In the genomic region with DNA sequence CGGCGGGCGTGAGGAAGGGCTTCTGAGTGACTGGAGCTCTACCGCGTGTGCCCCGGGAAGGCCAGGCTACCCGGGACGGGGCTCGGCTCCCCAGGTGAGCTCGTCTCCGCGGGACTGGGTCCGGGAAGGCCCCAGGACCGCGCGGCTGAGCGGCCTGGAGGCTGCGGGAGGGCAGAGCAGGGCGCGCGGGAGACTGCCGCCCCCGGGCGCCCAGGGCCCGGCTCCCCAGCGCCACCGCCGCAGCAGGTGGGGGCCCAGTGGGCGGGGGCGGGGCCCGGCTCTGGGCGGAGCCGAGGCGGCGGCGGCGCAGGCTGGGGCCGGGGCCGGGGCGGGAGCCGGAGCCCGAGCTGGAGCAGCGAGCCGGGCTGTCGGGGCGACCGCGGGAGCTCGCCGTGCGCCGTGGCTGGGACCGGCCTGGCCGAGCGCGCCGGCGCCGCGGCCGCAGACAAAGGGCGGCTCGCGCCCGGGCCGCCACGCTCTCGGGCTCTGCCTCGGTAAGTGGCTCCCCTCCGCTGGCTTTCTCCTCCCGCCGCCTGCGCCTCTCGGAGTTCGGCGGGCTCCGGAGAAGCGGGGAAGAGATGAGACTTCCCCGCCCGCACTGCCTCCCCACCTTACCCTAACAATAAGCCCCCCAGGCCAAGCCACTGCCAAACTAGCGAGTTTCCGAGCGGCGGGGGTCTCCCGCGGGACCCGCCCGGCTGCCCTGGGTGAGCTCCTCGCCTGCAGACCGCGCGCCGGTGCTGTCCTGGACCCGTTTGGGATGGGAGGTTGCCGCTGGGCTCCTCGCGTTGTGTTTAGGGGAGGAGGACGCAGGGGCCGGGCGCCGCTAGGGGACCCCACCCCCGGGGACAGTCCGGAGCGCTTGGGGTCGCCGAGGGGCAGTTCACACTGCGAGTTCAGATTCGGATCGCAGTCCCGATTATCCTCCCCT, we compare ENCODE assay signal across 8 cellular contexts. TPM values are rescaled to one million over a fixed set of nuclear protein-coding genes. Genes with fewer than 3 reads are reported as not detected.
DNase-seq lines count a peak whose midpoint lies in the region; ATAC-seq and TF ChIP-seq lines count a peak whose summit lies in the region.

A gene (plus strand): TSS at position 338 of the 931 bp plus-strand sequence. CDS start 103,872 bp downstream, outside the sequence.

- H3K9me3 ChIP-seq in endodermal cell (ENCODE audit: control insufficient read depth, low read length) (no peaks in the 10 kb centered on the region), thymus (ENCODE audit: control insufficient read depth) (no peaks in the 10 kb centered on the region)

- H3K27me3 Mint-ChIP-seq in endodermal cell (ENCODE audit: insufficient read depth), result peaks cover 81% of the 10 kb centered on the region

- H3K4me3 Mint-ChIP-seq in endodermal cell, result peak within 1 kb of the TSS; percentile 57

- H3K4me1 Mint-ChIP-seq in endodermal cell, result peaks cover 11% of the 10 kb centered on the region

- WGBS in endodermal cell (ENCODE audit: insufficient coverage in 1 of 2, insufficient read length in 1 of 2), 2 experiments, result 0% methylated on average over 21 to 110 of the region's 110 CpGs
- WGBS in thymus, result 2% methylated on average over 109 of the region's 110 CpGs

- H3K4me1 ChIP-seq in endodermal cell (ENCODE audit: control insufficient read depth, insufficient read depth, low read length) (peaks cover 3% of the 10 kb centered on the region), thymus (ENCODE audit: control insufficient read depth, insufficient read depth, low read length) (no peaks in the 10 kb centered on the region)

- no peak within 1 kb of the TSS for H3K27ac Mint-ChIP-seq in endodermal cell

- TF ChIP-seq CTCF in endodermal cell (conservative IDR thresholded peaks at IDR 0.05), result no peak

- H3K36me3 Mint-ChIP-seq in endodermal cell (ENCODE audit: low read depth), result no peaks in the 10 kb centered on the region

- H3K27me3 ChIP-seq in endodermal cell (ENCODE audit: control insufficient read depth, insufficient read depth, low read length, poor library complexity, severe bottlenecking) (peaks cover 63% of the 10 kb centered on the region), thymus (ENCODE audit: control insufficient read depth, insufficient read depth) (peaks cover 38% of the 10 kb centered on the region)

- H3K27ac ChIP-seq in endodermal cell (ENCODE audit: low read depth, low read length) (no peak within 1 kb of the TSS), thymus (ENCODE audit: low read depth) (peak within 1 kb of the TSS; percentile 18)

- DNase-seq in NCI-H82 (lab: John Stamatoyannopoulos, UW) (peak; percentile 68), NCI-H82 treated with DMSO at 0.1 percent for 48 hours (lab: John Stamatoyannopoulos, UW; ENCODE audit: unreplicated experiment) (no peak), endodermal cell (peak; percentile 85), medulla oblongata (ENCODE audit: extremely low spot score) (peak; percentile 51), Kasumi-1 (lab: John Stamatoyannopoulos, UW) (no peak)

- H3K36me3 ChIP-seq in endodermal cell (ENCODE audit: control insufficient read depth, insufficient read depth, low read length) (no peaks in the 10 kb centered on the region), thymus (ENCODE audit: control insufficient read depth, insufficient read depth) (no peaks in the 10 kb centered on the region)

- H3K4me3 ChIP-seq in endodermal cell (ENCODE audit: low read length) (peak within 1 kb of the TSS; percentile 79), thymus (ENCODE audit: low read length) (peak within 1 kb of the TSS; percentile 41)

- ATAC-seq in HG02870 (IDR thresholded peaks at IDR 0.05; ENCODE audit: unreplicated experiment) (peak; percentile 58), SK-N-SH treated with all-trans-retinoic acid at 6 μM for 48 hours (peak; percentile 71)

- H3K9me3 Mint-ChIP-seq in endodermal cell, result no peaks in the 10 kb centered on the region

- H3K9ac ChIP-seq in endodermal cell (ENCODE audit: extremely low read depth, low read length, poor library complexity, severe bottlenecking), result peak within 1 kb of the TSS; percentile 11

TF ChIP-seq in SK-N-SH treated with all-trans-retinoic acid at 6 μM for 48 hours, 23 proteins besides CTCF, POLR2A, EP300 and RAD21:
- no peak for TF ChIP-seq ZFP3 (CRISPR knock-in tag; IDR thresholded peaks at IDR 0.05)
- TF ChIP-seq GLIS3 (CRISPR knock-in tag; IDR thresholded peaks at IDR 0.05), result no peak
- TF ChIP-seq, protein P1, sequence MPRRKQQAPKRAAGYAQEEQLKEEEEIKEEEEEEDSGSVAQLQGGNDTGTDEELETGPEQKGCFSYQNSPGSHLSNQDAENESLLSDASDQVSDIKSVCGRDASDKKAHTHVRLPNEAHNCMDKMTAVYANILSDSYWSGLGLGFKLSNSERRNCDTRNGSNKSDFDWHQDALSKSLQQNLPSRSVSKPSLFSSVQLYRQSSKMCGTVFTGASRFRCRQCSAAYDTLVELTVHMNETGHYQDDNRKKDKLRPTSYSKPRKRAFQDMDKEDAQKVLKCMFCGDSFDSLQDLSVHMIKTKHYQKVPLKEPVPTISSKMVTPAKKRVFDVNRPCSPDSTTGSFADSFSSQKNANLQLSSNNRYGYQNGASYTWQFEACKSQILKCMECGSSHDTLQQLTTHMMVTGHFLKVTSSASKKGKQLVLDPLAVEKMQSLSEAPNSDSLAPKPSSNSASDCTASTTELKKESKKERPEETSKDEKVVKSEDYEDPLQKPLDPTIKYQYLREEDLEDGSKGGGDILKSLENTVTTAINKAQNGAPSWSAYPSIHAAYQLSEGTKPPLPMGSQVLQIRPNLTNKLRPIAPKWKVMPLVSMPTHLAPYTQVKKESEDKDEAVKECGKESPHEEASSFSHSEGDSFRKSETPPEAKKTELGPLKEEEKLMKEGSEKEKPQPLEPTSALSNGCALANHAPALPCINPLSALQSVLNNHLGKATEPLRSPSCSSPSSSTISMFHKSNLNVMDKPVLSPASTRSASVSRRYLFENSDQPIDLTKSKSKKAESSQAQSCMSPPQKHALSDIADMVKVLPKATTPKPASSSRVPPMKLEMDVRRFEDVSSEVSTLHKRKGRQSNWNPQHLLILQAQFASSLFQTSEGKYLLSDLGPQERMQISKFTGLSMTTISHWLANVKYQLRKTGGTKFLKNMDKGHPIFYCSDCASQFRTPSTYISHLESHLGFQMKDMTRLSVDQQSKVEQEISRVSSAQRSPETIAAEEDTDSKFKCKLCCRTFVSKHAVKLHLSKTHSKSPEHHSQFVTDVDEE (CRISPR knock-in tag; IDR thresholded peaks at IDR 0.05), result no peak
- TF ChIP-seq BACH2 (CRISPR knock-in tag; IDR thresholded peaks at IDR 0.05; ENCODE audit: borderline replicate concordance), result no peak
- no peak for TF ChIP-seq SNAI2 (CRISPR knock-in tag; IDR thresholded peaks at IDR 0.05)
- TF ChIP-seq TOX (CRISPR knock-in tag; IDR thresholded peaks at IDR 0.05; ENCODE audit: borderline replicate concordance), result no peak
- no peak for TF ChIP-seq ZNF565 (CRISPR knock-in tag; conservative IDR thresholded peaks at IDR 0.05; ENCODE audit: low read depth)
- TF ChIP-seq RARB (CRISPR knock-in tag; IDR thresholded peaks at IDR 0.05), result no peak
- TF ChIP-seq ZFP30 (CRISPR knock-in tag; IDR thresholded peaks at IDR 0.05), result no peak
- no peak for TF ChIP-seq CSDC2 (CRISPR knock-in tag; IDR thresholded peaks at IDR 0.05)
- TF ChIP-seq, protein P2, sequence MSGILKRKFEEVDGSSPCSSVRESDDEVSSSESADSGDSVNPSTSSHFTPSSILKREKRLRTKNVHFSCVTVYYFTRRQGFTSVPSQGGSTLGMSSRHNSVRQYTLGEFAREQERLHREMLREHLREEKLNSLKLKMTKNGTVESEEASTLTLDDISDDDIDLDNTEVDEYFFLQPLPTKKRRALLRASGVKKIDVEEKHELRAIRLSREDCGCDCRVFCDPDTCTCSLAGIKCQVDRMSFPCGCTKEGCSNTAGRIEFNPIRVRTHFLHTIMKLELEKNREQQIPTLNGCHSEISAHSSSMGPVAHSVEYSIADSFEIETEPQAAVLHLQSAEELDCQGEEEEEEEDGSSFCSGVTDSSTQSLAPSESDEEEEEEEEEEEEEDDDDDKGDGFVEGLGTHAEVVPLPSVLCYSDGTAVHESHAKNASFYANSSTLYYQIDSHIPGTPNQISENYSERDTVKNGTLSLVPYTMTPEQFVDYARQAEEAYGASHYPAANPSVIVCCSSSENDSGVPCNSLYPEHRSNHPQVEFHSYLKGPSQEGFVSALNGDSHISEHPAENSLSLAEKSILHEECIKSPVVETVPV (CRISPR knock-in tag; IDR thresholded peaks at IDR 0.05), result no peak
- TF ChIP-seq ESRRG (CRISPR knock-in tag; IDR thresholded peaks at IDR 0.05), result no peak
- TF ChIP-seq PPARA (CRISPR knock-in tag; IDR thresholded peaks at IDR 0.05; ENCODE audit: borderline replicate concordance), result no peak

RNA-seq across cellular contexts. Expression of the gene that starts here (rescaled TPM):
- total RNA-seq in endodermal cell, result 1 to 10 TPM; 2.0 to 3.8 TPM
- polyA plus RNA-seq in endodermal cell (2013, experiment 1 of 2), result 6.3 TPM
- 5.8 TPM for polyA plus RNA-seq in endodermal cell (2013, experiment 2 of 2)
- polyA plus RNA-seq in thymus, result 3.1 TPM

Comparison
In these comparisons a context has a peak if more than half of its experiments do, and no peak if none do; other contexts are left out.
1. DNase-seq: peak in NCI-H82 (single experiment), endodermal cell (single experiment) and medulla oblongata (single experiment); none in NCI-H82 treated with DMSO at 0.1 percent for 48 hours (single experiment) and Kasumi-1 (0 of 2).